In the genomic region with DNA sequence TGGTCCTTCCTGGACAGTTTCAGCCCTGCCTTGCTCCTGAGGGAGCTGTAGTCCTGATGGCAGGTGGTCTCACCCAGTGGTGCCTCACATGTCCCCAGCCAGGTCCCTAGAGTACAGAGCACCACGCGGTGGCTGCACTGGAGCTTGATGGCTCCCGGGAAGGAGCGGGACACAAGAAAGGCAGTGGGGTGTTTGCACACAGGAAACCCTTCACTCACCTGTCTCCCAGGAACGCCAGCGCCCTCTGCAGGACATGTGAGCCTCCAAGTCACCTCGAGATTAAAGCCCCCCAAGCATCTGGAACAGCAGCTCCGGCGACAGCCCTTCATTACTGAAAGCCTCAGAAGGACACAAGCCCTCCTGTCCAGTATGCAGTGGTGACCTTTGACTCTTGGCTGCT, we compare ENCODE assay signal across 8 cellular contexts. TPM values are rescaled to one million over a fixed set of nuclear protein-coding genes. Genes with fewer than 3 reads are reported as not detected.
DNase-seq lines count a peak whose midpoint lies in the region; ATAC-seq and TF ChIP-seq lines count a peak whose summit lies in the region.

No MANE protein-coding gene starts in this region.

- ATAC-seq in naive thymus-derived CD8-positive, alpha-beta T cell, result no peak
- no peak for ATAC-seq in GM21528 (IDR thresholded peaks at IDR 0.05; ENCODE audit: low FRiP score, unreplicated experiment)

- POLR2A ChIA-PET in naive thymus-derived CD8-positive, alpha-beta T cell (lab: Charles Lee), result no interaction called here

- peaks cover 0 to 3% (median 0%) of the 10 kb centered on the region in 3 donors for H3K36me3 Mint-ChIP-seq in naive thymus-derived CD8-positive, alpha-beta T cell

- peak; percentile 66 for TF ChIP-seq CTCF in NB4 (IDR thresholded peaks at IDR 0.05; ENCODE audit: low read depth, low read length)

- no peaks in the 10 kb centered on the region for H3K9me3 Mint-ChIP-seq in naive thymus-derived CD8-positive, alpha-beta T cell

- no peak overlapping the region for H3K4me3 ChIP-seq in NB4 (ENCODE audit: low read depth, low read length)

- peaks cover 4 to 8% (median 6%) of the 10 kb centered on the region in 4 donors for H3K4me1 Mint-ChIP-seq in naive thymus-derived CD8-positive, alpha-beta T cell

- H3K4me3 Mint-ChIP-seq in naive thymus-derived CD8-positive, alpha-beta T cell, result no peak overlapping the region

- H3K27me3 Mint-ChIP-seq in naive thymus-derived CD8-positive, alpha-beta T cell, result peaks cover 9 to 45% (median 22%) of the 10 kb centered on the region in 5 donors

- no peak overlapping the region for H3K27ac Mint-ChIP-seq in naive thymus-derived CD8-positive, alpha-beta T cell

- DNase-seq in NCI-H510A treated with DMSO at 0.1 percent for 48 hours (lab: John Stamatoyannopoulos, UW) (peak; percentile 31), NCI-H510A (lab: John Stamatoyannopoulos, UW) (no peak), NB4 (ENCODE audit: low read depth) (peak; percentile 64), nucleus accumbens (lab: John Stamatoyannopoulos, UW) (no peak), Ammon's horn (ENCODE audit: low spot score) (no peak)
- peak; percentile 70 to 71 for DNase-seq in activated T-cell treated with anti-CD3 and anti-CD28 coated beads, Interleukin-2, amount 50 U/mL, for 48 hours
- peak in 7 of 10 donors; percentile 30 to 75 (median 43) for DNase-seq in naive thymus-derived CD8-positive, alpha-beta T cell

- TF ChIP-seq POLR2A in NB4 (IDR thresholded peaks at IDR 0.05; ENCODE audit: extremely low read depth, insufficient read length), result no peak

RNA-seq across cellular contexts. Expression of gene TMEM250, which starts 19.9 kb away (rescaled TPM):
- 10 to 100 TPM; 38.1 to 38.2 TPM for total RNA-seq in naive thymus-derived CD8-positive, alpha-beta T cell
- 10 to 100 TPM; 39.1 to 51.7 (median 40.3) TPM for polyA plus RNA-seq in naive thymus-derived CD8-positive, alpha-beta T cell

RNA-seq across cellular contexts. Expression of gene NACC2, which starts 43.5 kb away (rescaled TPM):
- 10 to 100 TPM in 1 of 2 experiments, 1 to 10 TPM in 1; 9.5 to 10.4 TPM for total RNA-seq in naive thymus-derived CD8-positive, alpha-beta T cell
- 1 to 10 TPM; 1.0 to 1.3 (median 1.3) TPM for polyA plus RNA-seq in naive thymus-derived CD8-positive, alpha-beta T cell

Comparison
In these comparisons a context has a peak if more than half of its experiments do, and no peak if none do; other contexts are left out.
1. DNase-seq: peak in NCI-H510A treated with DMSO at 0.1 percent for 48 hours (single experiment), NB4 (single experiment), activated T-cell treated with anti-CD3 and anti-CD28 coated beads, Interleukin-2, amount 50 U/mL, for 48 hours (2 of 2) and naive thymus-derived CD8-positive, alpha-beta T cell (7 of 10); none in NCI-H510A (single experiment), nucleus accumbens (0 of 56) and Ammon's horn (single experiment).